Comparison of ENCODE assay signal across 13 cellular contexts in genomic region chr19:4453232-4454179, GRCh38.
"Had no signal": no experiment of that assay in that cellular context is flagged by ENCODE, and none has a peak within 500 bp of the region (broad histone marks: within the 10 kb centered on the region; RNA-seq: fewer than 3 reads in every experiment).

No MANE protein-coding gene starts in this region.

- H3K9me3 ChIP-seq: ascending aorta, heart right ventricle, left lung, pancreas had no signal

- H3K4me3 ChIP-seq: ascending aorta, heart right ventricle, left lung, pancreas had no signal

- H3K36me3 Mint-ChIP-seq: activated naive CD8-positive, alpha-beta T cell had no signal

- H3K27me3 ChIP-seq: ascending aorta, foreskin keratinocyte, heart right ventricle, left lung, pancreas had no signal

- ATAC-seq: activated CD4-positive, CD25-positive, alpha-beta regulatory T cell treated with anti-CD3 and anti-CD28 coated beads, Interleukin-2, amount 50 U/mL, for 24 hours; activated T-cell treated with anti-CD3 and anti-CD28 coated beads, Interleukin-2, amount 50 U/mL, for 4 hours; foreskin keratinocyte; heart right ventricle; left lung; pancreas; T-helper 17 cell had no signal

- H3K27ac ChIP-seq: ascending aorta, foreskin keratinocyte, left lung, pancreas had no signal

- H3K27me3 Mint-ChIP-seq: activated naive CD8-positive, alpha-beta T cell; T-helper 17 cell had no signal

- H3K9me3 Mint-ChIP-seq: activated T-cell treated with anti-CD3 and anti-CD28 coated beads, Interleukin-2, amount 50 U/mL, for 4 hours had no signal

- H3K27ac Mint-ChIP-seq: activated naive CD8-positive, alpha-beta T cell; T-helper 17 cell had no signal

- DNase-seq: activated gamma-delta T cell; activated T-cell treated with anti-CD3 and anti-CD28 coated beads, Interleukin-2, amount 50 U/mL, for 4 hours; effector CD4-positive, alpha-beta T cell; foreskin keratinocyte; heart right ventricle; islet precursor cell; left lung; stimulated activated CD4-positive, alpha-beta T cell treated with anti-CD3 and anti-CD28 coated beads, Interleukin-4, amount 100 ng/mL, for 4 hours; T-helper 17 cell had no signal

- H3K4me3 Mint-ChIP-seq: activated naive CD8-positive, alpha-beta T cell; activated T-cell treated with anti-CD3 and anti-CD28 coated beads, Interleukin-2, amount 50 U/mL, for 4 hours; T-helper 17 cell had no signal
